17 cellular contexts compared by ENCODE assay signal in genomic region chr19:30694156-30694555, GRCh38.
DNase-seq lines count a peak whose midpoint lies in the region; ATAC-seq, FAIRE-seq and TF ChIP-seq lines count a peak whose summit lies in the region.
"Had no signal": no experiment of that assay in that cellular context is flagged by ENCODE, and none has a peak within 500 bp of the region (broad histone marks: within the 10 kb centered on the region; RNA-seq: fewer than 3 reads in every experiment).

No MANE protein-coding gene starts in this region.

- no peak for DNase-seq in GM12891 (ENCODE audit: insufficient read length, low spot score)
- DNase-seq in SK-N-MC (ENCODE audit: low read depth, low spot score) = no peak
- DNase-seq in endodermal cell = no peak
- DNase-seq in sigmoid colon = peak; percentile 47
- DNase-seq in NCI-H774 (lab: John Stamatoyannopoulos, UW) = no peak
- no peak for DNase-seq in kidney glomerular epithelial cell (lab: John Stamatoyannopoulos, UW)
- DNase-seq in psoas muscle = no peak
- no peak for DNase-seq in D721Med (ENCODE audit: insufficient read length, low spot score)
- DNase-seq: Caco-2; CD8-positive, alpha-beta memory T cell; DMS53; GF-D8; GM23248; H7 had no signal

- peak overlapping the region; percentile 99 for H3K27ac ChIP-seq in SK-N-MC
- no peak overlapping the region for H3K27ac ChIP-seq in endodermal cell (ENCODE audit: low read depth, low read length)
- no peak overlapping the region for H3K27ac ChIP-seq in sigmoid colon
- no peak overlapping the region for H3K27ac ChIP-seq in psoas muscle
- H3K27ac ChIP-seq: A549, GM23248 had no signal

- ATAC-seq in psoas muscle = no peak
- ATAC-seq: A549 had no signal

- H3K9ac ChIP-seq in SK-N-MC (ENCODE audit: insufficient read length) (no peak overlapping the region), endodermal cell (ENCODE audit: extremely low read depth, low read length, poor library complexity, severe bottlenecking) (no peak overlapping the region)
- H3K9ac ChIP-seq: GM23248 had no signal

- intact Hi-C loops in sigmoid colon (cut with DNase I) = no loop called here
- intact Hi-C loops in psoas muscle (cut with DNase I) = no loop called here

- no peaks in the 10 kb centered on the region for H3K27me3 ChIP-seq in endodermal cell (ENCODE audit: control insufficient read depth, insufficient read depth, low read length, poor library complexity, severe bottlenecking)
- no peaks in the 10 kb centered on the region for H3K27me3 ChIP-seq in sigmoid colon
- peaks cover 0 to 16% (median 0%) of the 10 kb centered on the region in 3 donors for H3K27me3 ChIP-seq in psoas muscle (ENCODE audit: insufficient read depth in 3 of 3, low read length in 2 of 3)

- H3K4me1 ChIP-seq in endodermal cell (ENCODE audit: control insufficient read depth, insufficient read depth, low read length) (peaks cover 18% of the 10 kb centered on the region), sigmoid colon (peaks cover 0 to 21% (median 11%) of the 10 kb centered on the region in 4 donors), psoas muscle (peaks cover 2% of the 10 kb centered on the region)
- H3K4me1 ChIP-seq: A549, Caco-2 had no signal

- peaks cover 56% of the 10 kb centered on the region for H3K4me1 Mint-ChIP-seq in endodermal cell
- H3K4me1 Mint-ChIP-seq: CD14-positive monocyte, IgD-negative memory B cell had no signal

- no peaks in the 10 kb centered on the region for H3K27me3 Mint-ChIP-seq in endodermal cell (ENCODE audit: insufficient read depth)

- 87 to 93% methylated on average over 2 to 3 of the region's 3 CpGs for WGBS in endodermal cell (ENCODE audit: insufficient coverage in 1 of 2, insufficient read length in 1 of 2), 2 experiments
- WGBS in sigmoid colon, 2 donors = 51 to 67% methylated on average over 3 of the region's 3 CpGs
- 85 to 86% (median 85%) methylated on average over 3 of the region's 3 CpGs for WGBS in psoas muscle, 3 donors

- no peak overlapping the region for H3K4me3 Mint-ChIP-seq in endodermal cell
- H3K4me3 Mint-ChIP-seq: CD8-positive, alpha-beta memory T cell; IgD-negative memory B cell had no signal

- TF ChIP-seq POLR2A in GM12891 (IDR thresholded peaks at IDR 0.05; ENCODE audit: low read depth, low read length) = no peak
- TF ChIP-seq POLR2A in sigmoid colon (IDR thresholded peaks at IDR 0.05) = no peak

- H3K36me3 Mint-ChIP-seq in endodermal cell (ENCODE audit: low read depth) = no peaks in the 10 kb centered on the region
- H3K36me3 Mint-ChIP-seq: CD14-positive monocyte; CD8-positive, alpha-beta memory T cell; IgD-negative memory B cell had no signal

- no peaks in the 10 kb centered on the region for H3K36me3 ChIP-seq in SK-N-MC (ENCODE audit: insufficient read depth, low read length)
- no peaks in the 10 kb centered on the region for H3K36me3 ChIP-seq in endodermal cell (ENCODE audit: control insufficient read depth, insufficient read depth, low read length)
- no peaks in the 10 kb centered on the region for H3K36me3 ChIP-seq in sigmoid colon
- no peaks in the 10 kb centered on the region for H3K36me3 ChIP-seq in psoas muscle (ENCODE audit: insufficient read depth in 1 of 2, low read depth in 1 of 2)

- H3K9me3 Mint-ChIP-seq in endodermal cell = no peaks in the 10 kb centered on the region
- H3K9me3 Mint-ChIP-seq: CD8-positive, alpha-beta memory T cell had no signal

- FAIRE-seq in GM12891 (lab: Jason Lieb, UNC) (no peak), D721Med (lab: Jason Lieb, UNC) (no peak)

- TF ChIP-seq EP300 in sigmoid colon (IDR thresholded peaks at IDR 0.05) = no peak

- no peaks in the 10 kb centered on the region for H3K9me3 ChIP-seq in SK-N-MC (ENCODE audit: low read depth, low read length)
- no peaks in the 10 kb centered on the region for H3K9me3 ChIP-seq in endodermal cell (ENCODE audit: control insufficient read depth, low read length)
- H3K9me3 ChIP-seq in sigmoid colon = no peaks in the 10 kb centered on the region
- H3K9me3 ChIP-seq in psoas muscle = no peaks in the 10 kb centered on the region
- H3K9me3 ChIP-seq: A549, Caco-2 had no signal

- TF ChIP-seq CTCF in endodermal cell (conservative IDR thresholded peaks at IDR 0.05) = no peak
- no peak for TF ChIP-seq CTCF in sigmoid colon (IDR thresholded peaks at IDR 0.05)
- TF ChIP-seq CTCF in psoas muscle (IDR thresholded peaks at IDR 0.05) = no peak
- TF ChIP-seq CTCF in D721Med (IDR thresholded peaks at IDR 0.05; ENCODE audit: insufficient read depth, missing control alignments) = no peak

- H3K27ac Mint-ChIP-seq in endodermal cell = peak overlapping the region; percentile 67
- H3K27ac Mint-ChIP-seq: CD14-positive monocyte; CD8-positive, alpha-beta memory T cell; IgD-negative memory B cell had no signal

- no peak overlapping the region for H3K4me3 ChIP-seq in SK-N-MC
- H3K4me3 ChIP-seq in endodermal cell (ENCODE audit: low read length) = no peak overlapping the region
- H3K4me3 ChIP-seq in sigmoid colon = no peak overlapping the region
- no peak overlapping the region for H3K4me3 ChIP-seq in psoas muscle
- H3K4me3 ChIP-seq: A549, GM23248 had no signal

TF ChIP-seq in GM12891, 5 proteins besides CTCF, POLR2A, EP300 and RAD21:
- 0 out of 2 replicates have a peak, but pooled peaks have one; percentile 2 for TF ChIP-seq SPI1 (IDR thresholded peaks at IDR 0.05; ENCODE audit: low read depth, low read length)
- no peak for TF ChIP-seq POU2F2 (IDR thresholded peaks at IDR 0.05; ENCODE audit: low read depth, low read length)
